ENCODE assay signal across 8 cellular contexts in genomic region chr12:30989754-30990153, GRCh38.
DNase-seq lines count a peak whose midpoint lies in the region; ATAC-seq and TF ChIP-seq lines count a peak whose summit lies in the region.

No MANE protein-coding gene starts in this region.

- in situ Hi-C loops in GM13976 (cut with MboI; ENCODE audit: low sequenced_read_pairs, unreplicated experiment): no loop called here

- ATAC-seq in left colon: peak; percentile 68
- ATAC-seq in GM21619 (IDR thresholded peaks at IDR 0.05; ENCODE audit: unreplicated experiment): no peak

- peak; percentile 45 for DNase-seq in AG08395 (ENCODE audit: low spot score)
- DNase-seq in GM13976 (ENCODE audit: low spot score): peak; percentile 56
- DNase-seq in NAMALWA (ENCODE audit: low spot score): peak; percentile 74
- peak; percentile 6 to 16 for DNase-seq in activated CD4-positive, alpha-beta T cell treated with anti-CD3 and anti-CD28 coated beads, Interleukin-2, amount 50 U/mL, for 48 hours
- peak; percentile 37 to 48 for DNase-seq in left colon
- DNase-seq in activated CD4-positive, CD25-positive, alpha-beta regulatory T cell treated with anti-CD3 and anti-CD28 coated beads, Interleukin-2, amount 50 U/mL, for 72 hours: no peak
- DNase-seq in AG08396 (ENCODE audit: low spot score): no peak

- intact Hi-C loops in left colon (cut with DNase I, micrococcal nuclease): loop anchor here in 1 of 2 donors (10.0 kb wide), 1 partner anchor 145 kb away; no protein-coding TSS in a partner anchor

- TF ChIP-seq CTCF in GM13976 (IDR thresholded peaks at IDR 0.05; ENCODE audit: borderline replicate concordance, control extremely low read depth, extremely low read depth, insufficient read depth, missing control alignments): peak; percentile 14

Comparison
In these comparisons a context has a peak if more than half of its experiments do, and no peak if none do; other contexts are left out.
1. DNase-seq: peak in AG08395 (single experiment), GM13976 (single experiment), NAMALWA (single experiment), activated CD4-positive, alpha-beta T cell treated with anti-CD3 and anti-CD28 coated beads, Interleukin-2, amount 50 U/mL, for 48 hours (2 of 2) and left colon (2 of 2); none in activated CD4-positive, CD25-positive, alpha-beta regulatory T cell treated with anti-CD3 and anti-CD28 coated beads, Interleukin-2, amount 50 U/mL, for 72 hours (single experiment) and AG08396 (single experiment).